Comparison of ENCODE assay signal across 8 cellular contexts in genomic region chr6:118650500-118651281, GRCh38.
DNase-seq lines count a peak whose midpoint lies in the region; ATAC-seq and TF ChIP-seq lines count a peak whose summit lies in the region.

No MANE protein-coding gene starts in this region.

- H3K27ac ChIP-seq in 22Rv1 (peak overlapping the region; percentile 71), epithelial cell of prostate (peak overlapping the region; percentile 51), subcutaneous abdominal adipose tissue (ENCODE audit: low read depth, low read length) (peak overlapping the region; percentile 90)

- TF ChIP-seq CTCF in 22Rv1 (IDR thresholded peaks at IDR 0.05) = no peak
- TF ChIP-seq CTCF in GM13976 (IDR thresholded peaks at IDR 0.05; ENCODE audit: borderline replicate concordance, control extremely low read depth, extremely low read depth, insufficient read depth, missing control alignments) = no peak

- H3K9me3 ChIP-seq in mucosa of stomach (ENCODE audit: control insufficient read depth, low read length) (no peaks in the 10 kb centered on the region), subcutaneous abdominal adipose tissue (ENCODE audit: control insufficient read depth in 5 of 5, low read length in 5 of 5) (no peaks in the 10 kb centered on the region)

- H3K27me3 ChIP-seq in mucosa of stomach (ENCODE audit: control insufficient read depth, insufficient read depth, low read length) (no peaks in the 10 kb centered on the region), subcutaneous abdominal adipose tissue (ENCODE audit: control insufficient read depth in 5 of 5, insufficient read depth in 4 of 5, low read length in 5 of 5) (no peaks in the 10 kb centered on the region)

- H3K4me3 ChIP-seq in mucosa of stomach (ENCODE audit: low read length) = peak overlapping the region; percentile 64
- peak overlapping the region; percentile 79 to 90 (median 82) for H3K4me3 ChIP-seq in subcutaneous abdominal adipose tissue (ENCODE audit: low read depth in 1 of 5, low read length in 5 of 5)

- no peaks in the 10 kb centered on the region for H3K4me1 ChIP-seq in mucosa of stomach (ENCODE audit: control insufficient read depth, insufficient read depth, low read length)
- peaks cover 0 to 24% (median 21%) of the 10 kb centered on the region in 5 donors for H3K4me1 ChIP-seq in subcutaneous abdominal adipose tissue (ENCODE audit: control insufficient read depth in 5 of 5, insufficient read depth in 5 of 5, low read length in 5 of 5)

- peak; percentile 43 for ATAC-seq in HG02840 (IDR thresholded peaks at IDR 0.05; ENCODE audit: low FRiP score, unreplicated experiment)

- peak; percentile 56 for DNase-seq in GM13976 (ENCODE audit: low spot score)
- DNase-seq in NCI-H2171 treated with DMSO at 0.1 percent for 48 hours (lab: John Stamatoyannopoulos, UW) = peak; percentile 51
- DNase-seq in activated CD8-positive, alpha-beta memory T cell treated with anti-CD3 and anti-CD28 coated beads, Interleukin-2, amount 50 U/mL, for 48 hours = peak; percentile 78
- DNase-seq in epithelial cell of prostate (ENCODE audit: low read depth, low spot score) = no peak

- H3K36me3 ChIP-seq in mucosa of stomach (ENCODE audit: control insufficient read depth, insufficient read depth, low read length) (no peaks in the 10 kb centered on the region), subcutaneous abdominal adipose tissue (ENCODE audit: control insufficient read depth in 5 of 5, insufficient read depth in 5 of 5, low read length in 5 of 5) (no peaks in the 10 kb centered on the region)

- H3K9ac ChIP-seq in mucosa of stomach (ENCODE audit: low read length) (peak overlapping the region; percentile 85), subcutaneous abdominal adipose tissue (ENCODE audit: low read length in 5 of 5) (peak overlapping the region in 4 of 5 donors; percentile 80 to 92 (median 86))

- in situ Hi-C loops in GM13976 (cut with MboI; ENCODE audit: low sequenced_read_pairs, unreplicated experiment) = no loop called here
